ENCODE assay signal across 1 cellular context in genomic region chr5:111133436-111133751, GRCh38.
TF ChIP-seq lines count a peak whose summit lies in the region.

No MANE protein-coding gene starts in this region.

TF ChIP-seq in H1, 55 proteins besides CTCF, POLR2A, EP300 and RAD21:
- TF ChIP-seq POLR2AphosphoS5 (IDR thresholded peaks at IDR 0.05; ENCODE audit: low read depth, low read length) (no peak), CHD2 (IDR thresholded peaks at IDR 0.05; ENCODE audit: low read length) (no peak)
